In genomic region chr5:133508845-133509741, GRCh38 we compare ENCODE assay signal across 21 cellular contexts.
DNase-seq lines count a peak whose midpoint lies in the region; ATAC-seq lines count a peak whose summit lies in the region.
"Had no signal": no experiment of that assay in that cellular context is flagged by ENCODE, and none has a peak within 500 bp of the region (broad histone marks: within the 10 kb centered on the region; RNA-seq: fewer than 3 reads in every experiment).

No MANE protein-coding gene starts in this region.

- H3K4me1 Mint-ChIP-seq in activated CD4-positive, alpha-beta T cell treated with anti-CD3 and anti-CD28 coated beads for 36 hours = peaks cover 4% of the 10 kb centered on the region
- peaks cover 8% of the 10 kb centered on the region for H3K4me1 Mint-ChIP-seq in activated CD4-positive, alpha-beta T cell treated with anti-CD3 and anti-CD28 coated beads, Interleukin-2, amount 10 ng/mL, durations not matched to agents 7 days and 5 days
- H3K4me1 Mint-ChIP-seq in activated T-helper 2 cell treated with anti-CD3 and anti-CD28 coated beads, Interferon-gamma antibody, Interleukin-2, Interleukin-4, amounts not matched to agents 10 μg/mL and 5 μg/mL and 100 μg/mL, durations not matched to agents 14 hours and 24 hours and 36 hours (ENCODE audit: low read depth) = peaks cover 6% of the 10 kb centered on the region
- H3K4me1 Mint-ChIP-seq in stimulated activated effector memory CD8-positive, alpha-beta T cell treated with anti-CD3 and anti-CD28 coated beads, Interleukin-12 subunit alpha, Interleukin-12 subunit beta, amount 100 ng/mL, for 72 hours = peaks cover 9% of the 10 kb centered on the region
- peaks cover 0 to 4% (median 0%) of the 10 kb centered on the region in 7 donors for H3K4me1 Mint-ChIP-seq in naive thymus-derived CD4-positive, alpha-beta T cell
- H3K4me1 Mint-ChIP-seq: activated B cell treated with CpG ODN at 0.5 μM for 24 hours, CD14-positive monocyte had no signal

- peak; percentile 23 for ATAC-seq in activated CD4-positive, alpha-beta T cell treated with anti-CD3 and anti-CD28 coated beads for 36 hours
- peak; percentile 42 for ATAC-seq in stimulated activated effector memory CD8-positive, alpha-beta T cell treated with anti-CD3 and anti-CD28 coated beads, Interleukin-12 subunit alpha, Interleukin-12 subunit beta, amount 100 ng/mL, for 72 hours
- ATAC-seq in naive thymus-derived CD4-positive, alpha-beta T cell = no peak
- ATAC-seq: A549 had no signal

- intact Hi-C loops in activated CD4-positive, alpha-beta T cell treated with anti-CD3 and anti-CD28 coated beads for 36 hours (cut with DNase I, micrococcal nuclease) = no loop called here
- intact Hi-C loops in activated T-helper 2 cell treated with anti-CD3 and anti-CD28 coated beads, Interferon-gamma antibody, Interleukin-2, Interleukin-4, amounts not matched to agents 10 μg/mL and 5 μg/mL and 100 μg/mL, durations not matched to agents 14 hours and 24 hours and 36 hours (cut with micrococcal nuclease) = no loop called here
- intact Hi-C loops in naive thymus-derived CD4-positive, alpha-beta T cell (cut with micrococcal nuclease) = no loop called here

- POLR2A ChIA-PET in activated CD4-positive, alpha-beta T cell treated with anti-CD3 and anti-CD28 coated beads for 36 hours (lab: Charles Lee) = no interaction called here
- POLR2A ChIA-PET in activated CD4-positive, alpha-beta T cell treated with anti-CD3 and anti-CD28 coated beads, Interleukin-2, amount 10 ng/mL, durations not matched to agents 7 days and 5 days (lab: Charles Lee) = no interaction called here
- POLR2A ChIA-PET in naive thymus-derived CD4-positive, alpha-beta T cell (lab: Charles Lee) = no interaction called here

- no peaks in the 10 kb centered on the region for H3K36me3 ChIP-seq in naive thymus-derived CD4-positive, alpha-beta T cell (ENCODE audit: control insufficient read depth in 2 of 3, insufficient read depth in 3 of 3, low read length in 3 of 3)
- H3K36me3 ChIP-seq: adrenal gland, prostate gland, spleen, thyroid gland had no signal

- no peaks in the 10 kb centered on the region for H3K9me3 ChIP-seq in naive thymus-derived CD4-positive, alpha-beta T cell (ENCODE audit: control insufficient read depth in 2 of 3, low read length in 3 of 3)
- H3K9me3 ChIP-seq: A549, adrenal gland, prostate gland, spleen, thyroid gland had no signal

- no peak for DNase-seq in activated CD4-positive, alpha-beta T cell treated with anti-CD3 and anti-CD28 coated beads for 36 hours
- no peak for DNase-seq in activated CD4-positive, alpha-beta T cell treated with anti-CD3 and anti-CD28 coated beads, Interleukin-2, amount 10 ng/mL, durations not matched to agents 7 days and 5 days
- DNase-seq in activated T-helper 2 cell treated with anti-CD3 and anti-CD28 coated beads, Interferon-gamma antibody, Interleukin-2, Interleukin-4, amounts not matched to agents 10 μg/mL and 5 μg/mL and 100 μg/mL, durations not matched to agents 14 hours and 24 hours and 36 hours (ENCODE audit: low spot score) = no peak
- DNase-seq in fibroblast of peridontal ligament (ENCODE audit: extremely low read depth) (peak; percentile 15), ACHN (no peak), NCI-H524 (lab: John Stamatoyannopoulos, UW) (no peak)
- no peak for DNase-seq in stimulated activated effector memory CD8-positive, alpha-beta T cell treated with anti-CD3 and anti-CD28 coated beads, Interleukin-12 subunit alpha, Interleukin-12 subunit beta, amount 100 ng/mL, for 72 hours (ENCODE audit: low spot score in 2 of 2)
- DNase-seq in naive thymus-derived CD4-positive, alpha-beta T cell = no peak
- DNase-seq: activated B cell treated with CpG ODN at 0.5 μM for 24 hours; DMS153; effector CD8-positive, alpha-beta T cell; mammary epithelial cell; NCI-H1436 treated with DMSO at 0.1 percent for 48 hours; NCI-H446 treated with DMSO at 0.1 percent for 48 hours; SIG-M5; spleen; thyroid gland had no signal

- no peak overlapping the region for H3K27ac Mint-ChIP-seq in activated CD4-positive, alpha-beta T cell treated with anti-CD3 and anti-CD28 coated beads for 36 hours
- no peak overlapping the region for H3K27ac Mint-ChIP-seq in activated CD4-positive, alpha-beta T cell treated with anti-CD3 and anti-CD28 coated beads, Interleukin-2, amount 10 ng/mL, durations not matched to agents 7 days and 5 days
- H3K27ac Mint-ChIP-seq in activated T-helper 2 cell treated with anti-CD3 and anti-CD28 coated beads, Interferon-gamma antibody, Interleukin-2, Interleukin-4, amounts not matched to agents 10 μg/mL and 5 μg/mL and 100 μg/mL, durations not matched to agents 14 hours and 24 hours and 36 hours = peak overlapping the region; percentile 53
- peak overlapping the region; percentile 23 for H3K27ac Mint-ChIP-seq in stimulated activated effector memory CD8-positive, alpha-beta T cell treated with anti-CD3 and anti-CD28 coated beads, Interleukin-12 subunit alpha, Interleukin-12 subunit beta, amount 100 ng/mL, for 72 hours
- no peak overlapping the region for H3K27ac Mint-ChIP-seq in naive thymus-derived CD4-positive, alpha-beta T cell
- H3K27ac Mint-ChIP-seq: activated B cell treated with CpG ODN at 0.5 μM for 24 hours had no signal

- H3K27ac ChIP-seq in naive thymus-derived CD4-positive, alpha-beta T cell (ENCODE audit: low read depth, low read length) = no peak overlapping the region
- H3K27ac ChIP-seq: A549, prostate gland, thyroid gland had no signal

- H3K27me3 Mint-ChIP-seq in activated CD4-positive, alpha-beta T cell treated with anti-CD3 and anti-CD28 coated beads for 36 hours = peaks cover 9% of the 10 kb centered on the region
- peaks cover 4% of the 10 kb centered on the region for H3K27me3 Mint-ChIP-seq in activated CD4-positive, alpha-beta T cell treated with anti-CD3 and anti-CD28 coated beads, Interleukin-2, amount 10 ng/mL, durations not matched to agents 7 days and 5 days
- H3K27me3 Mint-ChIP-seq in activated T-helper 2 cell treated with anti-CD3 and anti-CD28 coated beads, Interferon-gamma antibody, Interleukin-2, Interleukin-4, amounts not matched to agents 10 μg/mL and 5 μg/mL and 100 μg/mL, durations not matched to agents 14 hours and 24 hours and 36 hours (ENCODE audit: low read depth) = peaks cover 8% of the 10 kb centered on the region
- H3K27me3 Mint-ChIP-seq in naive thymus-derived CD4-positive, alpha-beta T cell = peaks cover 11 to 25% (median 23%) of the 10 kb centered on the region in 5 donors

- H3K4me1 ChIP-seq in naive thymus-derived CD4-positive, alpha-beta T cell (ENCODE audit: control insufficient read depth in 2 of 2, insufficient read depth in 2 of 2, low read length in 2 of 2) = no peaks in the 10 kb centered on the region
- H3K4me1 ChIP-seq: prostate gland, spleen, thyroid gland had no signal

- no peak overlapping the region for H3K4me3 Mint-ChIP-seq in activated CD4-positive, alpha-beta T cell treated with anti-CD3 and anti-CD28 coated beads for 36 hours
- H3K4me3 Mint-ChIP-seq in activated CD4-positive, alpha-beta T cell treated with anti-CD3 and anti-CD28 coated beads, Interleukin-2, amount 10 ng/mL, durations not matched to agents 7 days and 5 days = no peak overlapping the region
- H3K4me3 Mint-ChIP-seq in activated T-helper 2 cell treated with anti-CD3 and anti-CD28 coated beads, Interferon-gamma antibody, Interleukin-2, Interleukin-4, amounts not matched to agents 10 μg/mL and 5 μg/mL and 100 μg/mL, durations not matched to agents 14 hours and 24 hours and 36 hours (ENCODE audit: low read depth) = no peak overlapping the region
- no peak overlapping the region for H3K4me3 Mint-ChIP-seq in stimulated activated effector memory CD8-positive, alpha-beta T cell treated with anti-CD3 and anti-CD28 coated beads, Interleukin-12 subunit alpha, Interleukin-12 subunit beta, amount 100 ng/mL, for 72 hours
- H3K4me3 Mint-ChIP-seq in naive thymus-derived CD4-positive, alpha-beta T cell = no peak overlapping the region
- H3K4me3 Mint-ChIP-seq: activated B cell treated with CpG ODN at 0.5 μM for 24 hours, CD14-positive monocyte had no signal

- no peaks in the 10 kb centered on the region for H3K27me3 ChIP-seq in naive thymus-derived CD4-positive, alpha-beta T cell (ENCODE audit: control insufficient read depth in 2 of 2, insufficient read depth in 2 of 2, low read length in 2 of 2)
- H3K27me3 ChIP-seq: adrenal gland, thyroid gland had no signal

- CTCF ChIA-PET in activated CD4-positive, alpha-beta T cell treated with anti-CD3 and anti-CD28 coated beads for 36 hours (lab: Charles Lee) = interaction anchor here (0.6 to 0.7 kb wide), 3 partner anchors 25 to 86 kb away, joined by 3 to 4 read pairs (median 3); no protein-coding TSS in a partner anchor
- CTCF ChIA-PET in activated CD4-positive, alpha-beta T cell treated with anti-CD3 and anti-CD28 coated beads, Interleukin-2, amount 10 ng/mL, durations not matched to agents 7 days and 5 days (lab: Charles Lee) = no interaction called here
- CTCF ChIA-PET in naive thymus-derived CD4-positive, alpha-beta T cell (lab: Charles Lee) = no interaction called here

- in situ Hi-C loops in ACHN (cut with HindIII; ENCODE audit: low pct_ligation_motif_present, low pct_unique_long_range_greater_than_20kb, low sequenced_read_pairs) = no loop called here

- H3K36me3 Mint-ChIP-seq in activated CD4-positive, alpha-beta T cell treated with anti-CD3 and anti-CD28 coated beads for 36 hours (ENCODE audit: low read depth) = no peaks in the 10 kb centered on the region
- no peaks in the 10 kb centered on the region for H3K36me3 Mint-ChIP-seq in activated CD4-positive, alpha-beta T cell treated with anti-CD3 and anti-CD28 coated beads, Interleukin-2, amount 10 ng/mL, durations not matched to agents 7 days and 5 days (ENCODE audit: low read depth)
- no peaks in the 10 kb centered on the region for H3K36me3 Mint-ChIP-seq in activated T-helper 2 cell treated with anti-CD3 and anti-CD28 coated beads, Interferon-gamma antibody, Interleukin-2, Interleukin-4, amounts not matched to agents 10 μg/mL and 5 μg/mL and 100 μg/mL, durations not matched to agents 14 hours and 24 hours and 36 hours (ENCODE audit: low read depth)
- no peaks in the 10 kb centered on the region for H3K36me3 Mint-ChIP-seq in stimulated activated effector memory CD8-positive, alpha-beta T cell treated with anti-CD3 and anti-CD28 coated beads, Interleukin-12 subunit alpha, Interleukin-12 subunit beta, amount 100 ng/mL, for 72 hours
- peaks cover 0 to 4% (median 0%) of the 10 kb centered on the region in 5 donors for H3K36me3 Mint-ChIP-seq in naive thymus-derived CD4-positive, alpha-beta T cell
- H3K36me3 Mint-ChIP-seq: CD14-positive monocyte had no signal

- no peak overlapping the region for H3K4me3 ChIP-seq in naive thymus-derived CD4-positive, alpha-beta T cell (ENCODE audit: low read length)
- H3K4me3 ChIP-seq: A549, adrenal gland, prostate gland, spleen, thyroid gland had no signal

- H3K9me3 Mint-ChIP-seq in activated CD4-positive, alpha-beta T cell treated with anti-CD3 and anti-CD28 coated beads for 36 hours (ENCODE audit: low read depth) = no peaks in the 10 kb centered on the region
- no peaks in the 10 kb centered on the region for H3K9me3 Mint-ChIP-seq in activated CD4-positive, alpha-beta T cell treated with anti-CD3 and anti-CD28 coated beads, Interleukin-2, amount 10 ng/mL, durations not matched to agents 7 days and 5 days
- no peaks in the 10 kb centered on the region for H3K9me3 Mint-ChIP-seq in activated T-helper 2 cell treated with anti-CD3 and anti-CD28 coated beads, Interferon-gamma antibody, Interleukin-2, Interleukin-4, amounts not matched to agents 10 μg/mL and 5 μg/mL and 100 μg/mL, durations not matched to agents 14 hours and 24 hours and 36 hours
- no peaks in the 10 kb centered on the region for H3K9me3 Mint-ChIP-seq in stimulated activated effector memory CD8-positive, alpha-beta T cell treated with anti-CD3 and anti-CD28 coated beads, Interleukin-12 subunit alpha, Interleukin-12 subunit beta, amount 100 ng/mL, for 72 hours
- H3K9me3 Mint-ChIP-seq in naive thymus-derived CD4-positive, alpha-beta T cell = peaks cover 0 to 2% (median 0%) of the 10 kb centered on the region in 11 donors
- H3K9me3 Mint-ChIP-seq: activated B cell treated with CpG ODN at 0.5 μM for 24 hours had no signal

Comparison
In these comparisons a context has a peak if more than half of its experiments do, and no peak if none do; other contexts are left out.
1. H3K27ac Mint-ChIP-seq: peak in activated T-helper 2 cell treated with anti-CD3 and anti-CD28 coated beads, Interferon-gamma antibody, Interleukin-2, Interleukin-4, amounts not matched to agents 10 μg/mL and 5 μg/mL and 100 μg/mL, durations not matched to agents 14 hours and 24 hours and 36 hours (single experiment) and stimulated activated effector memory CD8-positive, alpha-beta T cell treated with anti-CD3 and anti-CD28 coated beads, Interleukin-12 subunit alpha, Interleukin-12 subunit beta, amount 100 ng/mL, for 72 hours (single experiment); none in activated CD4-positive, alpha-beta T cell treated with anti-CD3 and anti-CD28 coated beads for 36 hours (single experiment), activated CD4-positive, alpha-beta T cell treated with anti-CD3 and anti-CD28 coated beads, Interleukin-2, amount 10 ng/mL, durations not matched to agents 7 days and 5 days (single experiment) and naive thymus-derived CD4-positive, alpha-beta T cell (0 of 9).